In the genomic region with DNA sequence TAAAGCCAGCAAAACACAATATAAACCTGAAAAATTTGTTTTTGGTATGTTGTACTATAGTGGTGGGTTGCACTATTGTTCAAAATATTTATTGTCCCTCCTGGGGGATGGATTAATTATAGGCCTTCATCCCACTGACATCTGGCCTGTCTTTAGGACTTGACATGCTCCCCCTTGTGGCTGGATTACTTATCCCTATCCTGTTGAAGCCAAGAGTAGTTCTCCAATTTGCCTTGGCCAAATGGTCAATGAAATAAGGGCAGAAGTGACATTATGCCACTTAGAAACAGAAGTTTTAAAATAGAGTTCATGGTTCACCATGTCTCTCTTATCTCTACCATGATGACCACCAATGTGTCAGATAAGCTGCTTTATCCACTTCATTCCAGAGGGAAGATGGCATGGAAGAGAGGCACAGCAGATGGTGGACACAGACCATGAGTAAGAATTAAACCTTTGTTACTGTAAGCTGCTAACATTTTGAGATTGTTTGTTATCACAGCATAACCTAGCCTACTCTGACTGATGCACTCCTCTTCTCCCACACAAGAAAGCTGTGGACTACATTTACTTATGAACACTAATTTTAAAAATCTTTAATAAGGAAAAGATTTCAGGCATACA, we compare ENCODE assay signal across 8 cellular contexts. TPM values are rescaled to one million over a fixed set of nuclear protein-coding genes. Genes with fewer than 3 reads are reported as not detected.
DNase-seq lines count a peak whose midpoint lies in the region; ATAC-seq, FAIRE-seq and TF ChIP-seq lines count a peak whose summit lies in the region.

No MANE protein-coding gene starts in this region.

- peak in 2 of 4 donors; percentile 32 to 38 for TF ChIP-seq CTCF in pancreas (IDR thresholded peaks at IDR 0.05)

- no peak overlapping the region for H3K4me3 Mint-ChIP-seq in stimulated activated naive CD8-positive, alpha-beta T cell treated with anti-CD3 and anti-CD28 coated beads, Interleukin-15, amount 100 ng/mL, for 72 hours

- no peaks in the 10 kb centered on the region for H3K27me3 ChIP-seq in pancreas

- H3K36me3 ChIP-seq in pancreas = no peaks in the 10 kb centered on the region

- no peak for FAIRE-seq in pancreas (lab: Jason Lieb, UNC)

- H3K9me3 Mint-ChIP-seq in stimulated activated naive CD8-positive, alpha-beta T cell treated with anti-CD3 and anti-CD28 coated beads, Interleukin-15, amount 100 ng/mL, for 72 hours = peaks cover 3 to 4% of the 10 kb centered on the region in 2 donors

- H3K4me1 ChIP-seq in pancreas = no peaks in the 10 kb centered on the region

- no peaks in the 10 kb centered on the region for H3K9me3 ChIP-seq in pancreas

- peaks cover 11% of the 10 kb centered on the region for H3K27me3 Mint-ChIP-seq in stimulated activated naive CD8-positive, alpha-beta T cell treated with anti-CD3 and anti-CD28 coated beads, Interleukin-15, amount 100 ng/mL, for 72 hours

- H3K4me3 ChIP-seq in pancreas = no peak overlapping the region

- H3K27ac Mint-ChIP-seq in stimulated activated naive CD8-positive, alpha-beta T cell treated with anti-CD3 and anti-CD28 coated beads, Interleukin-15, amount 100 ng/mL, for 72 hours = no peak overlapping the region

- intact Hi-C loops in pancreas (cut with DNase I) = no loop called here

- no peaks in the 10 kb centered on the region for H3K4me1 Mint-ChIP-seq in stimulated activated naive CD8-positive, alpha-beta T cell treated with anti-CD3 and anti-CD28 coated beads, Interleukin-15, amount 100 ng/mL, for 72 hours

- ATAC-seq in stimulated activated naive CD8-positive, alpha-beta T cell treated with anti-CD3 and anti-CD28 coated beads, Interleukin-15, Interleukin-2, amounts not matched to agents 100 U/mL and 50 U/mL, for 24 hours = no peak
- no peak for ATAC-seq in stimulated activated naive CD8-positive, alpha-beta T cell treated with anti-CD3 and anti-CD28 coated beads, Interleukin-15, amount 100 ng/mL, for 72 hours
- ATAC-seq in pancreas (peak in 3 of 4 donors; percentile 40 to 78 (median 75)), HG03175 (IDR thresholded peaks at IDR 0.05; ENCODE audit: unreplicated experiment) (no peak), HG02885 (IDR thresholded peaks at IDR 0.05; ENCODE audit: poor library complexity, unreplicated experiment) (no peak)

- no peak overlapping the region for H3K27ac ChIP-seq in pancreas

- DNase-seq in stimulated activated naive CD8-positive, alpha-beta T cell treated with anti-CD3 and anti-CD28 coated beads, Interleukin-15, Interleukin-2, amounts not matched to agents 100 U/mL and 50 U/mL, for 24 hours = peak; percentile 19
- DNase-seq in stimulated activated naive CD8-positive, alpha-beta T cell treated with anti-CD3 and anti-CD28 coated beads, Interleukin-15, amount 100 ng/mL, for 72 hours = no peak
- DNase-seq in NCI-H510A (lab: John Stamatoyannopoulos, UW) (peak; percentile 13), cerebellar cortex (ENCODE audit: low spot score) (peak; percentile 16), pancreas (peak in 1 of 6 donors; percentile 24), superior temporal gyrus (ENCODE audit: extremely low spot score) (no peak)

RNA-seq across cellular contexts. Expression of a gene that starts 29.2 kb away (rescaled TPM):
- 10 to 100 TPM; 18.2 to 36.2 (median 27.9) TPM for total RNA-seq in pancreas
- polyA plus RNA-seq in pancreas = 10 to 100 TPM; 14.9 to 20.3 TPM

RNA-seq across cellular contexts. Expression of a gene that starts 31.3 kb away (rescaled TPM):
- 1 to 10 TPM; 3.0 to 8.2 (median 6.9) TPM for total RNA-seq in pancreas
- polyA plus RNA-seq in pancreas = 1 to 10 TPM; 1.9 to 4.5 TPM

RNA-seq across cellular contexts. Expression of a gene that starts 31.4 kb away (rescaled TPM):
- 10 to 100 TPM in 2 of 6 donors, 1 to 10 TPM in 4; 6.9 to 15.7 (median 9.6) TPM for total RNA-seq in pancreas
- polyA plus RNA-seq in pancreas = 10 to 100 TPM; 10.6 to 20.4 TPM

Comparison
In these comparisons a context has a peak if more than half of its experiments do, and no peak if none do; other contexts are left out.
1. DNase-seq: peak in stimulated activated naive CD8-positive, alpha-beta T cell treated with anti-CD3 and anti-CD28 coated beads, Interleukin-15, Interleukin-2, amounts not matched to agents 100 U/mL and 50 U/mL, for 24 hours (single experiment), NCI-H510A (single experiment) and cerebellar cortex (single experiment); none in stimulated activated naive CD8-positive, alpha-beta T cell treated with anti-CD3 and anti-CD28 coated beads, Interleukin-15, amount 100 ng/mL, for 72 hours (0 of 2) and superior temporal gyrus (single experiment).
2. ATAC-seq: peak in pancreas (3 of 4); none in stimulated activated naive CD8-positive, alpha-beta T cell treated with anti-CD3 and anti-CD28 coated beads, Interleukin-15, Interleukin-2, amounts not matched to agents 100 U/mL and 50 U/mL, for 24 hours (single experiment), stimulated activated naive CD8-positive, alpha-beta T cell treated with anti-CD3 and anti-CD28 coated beads, Interleukin-15, amount 100 ng/mL, for 72 hours (single experiment), HG03175 (single experiment) and HG02885 (single experiment).